Comparison of ENCODE assay signal across 9 cellular contexts in genomic region chr12:10153271-10154144, GRCh38. TPM values are rescaled to one million over a fixed set of nuclear protein-coding genes. Genes with fewer than 3 reads are reported as not detected.
DNase-seq lines count a peak whose midpoint lies in the region; ATAC-seq and TF ChIP-seq lines count a peak whose summit lies in the region.
"Had no signal": no experiment of that assay in that cellular context is flagged by ENCODE, and none has a peak within 500 bp of the region (broad histone marks: within the 10 kb centered on the region; RNA-seq: fewer than 3 reads in every experiment).

No MANE protein-coding gene starts in this region.

- H3K4me3 Mint-ChIP-seq in activated CD4-positive, alpha-beta memory T cell treated with anti-CD3 and anti-CD28 coated beads, Interleukin-2, amount 10 ng/mL, durations not matched to agents 7 days and 5 days, result peak overlapping the region; percentile 76

- intact Hi-C loops in lower lobe of right lung (cut with DNase I), result no loop called here

- H3K4me1 ChIP-seq in ectodermal cell (ENCODE audit: control insufficient read depth, insufficient read depth, low read length) (no peaks in the 10 kb centered on the region), lower lobe of right lung (peaks cover 8% of the 10 kb centered on the region)

- peaks cover 12% of the 10 kb centered on the region for H3K4me1 Mint-ChIP-seq in activated CD4-positive, alpha-beta memory T cell treated with anti-CD3 and anti-CD28 coated beads, Interleukin-2, amount 10 ng/mL, durations not matched to agents 7 days and 5 days

- DNase-seq in DMS53 (lab: John Stamatoyannopoulos, UW) (peak; percentile 94), NCI-H460 (ENCODE audit: extremely low read depth, low read depth) (peak; percentile 53), lower lobe of right lung (peak; percentile 86)
- DNase-seq in activated CD4-positive, alpha-beta memory T cell treated with anti-CD3 and anti-CD28 coated beads, Interleukin-2, amount 10 ng/mL, durations not matched to agents 7 days and 5 days, result peak; percentile 57
- peak; percentile 60 for DNase-seq in stimulated activated CD4-positive, alpha-beta T cell treated with anti-CD3 and anti-CD28 coated beads, Interleukin-4, amount 100 ng/mL, for 24 hours

- H3K36me3 ChIP-seq in ectodermal cell (ENCODE audit: control insufficient read depth, insufficient read depth, low read length) (no peaks in the 10 kb centered on the region), lower lobe of right lung (no peaks in the 10 kb centered on the region)

- no peaks in the 10 kb centered on the region for H3K9me3 Mint-ChIP-seq in activated CD4-positive, alpha-beta memory T cell treated with anti-CD3 and anti-CD28 coated beads, Interleukin-2, amount 10 ng/mL, durations not matched to agents 7 days and 5 days

- H3K36me3 Mint-ChIP-seq in activated CD4-positive, alpha-beta memory T cell treated with anti-CD3 and anti-CD28 coated beads, Interleukin-2, amount 10 ng/mL, durations not matched to agents 7 days and 5 days (ENCODE audit: low read depth), result no peaks in the 10 kb centered on the region

- H3K27me3 Mint-ChIP-seq in activated CD4-positive, alpha-beta memory T cell treated with anti-CD3 and anti-CD28 coated beads, Interleukin-2, amount 10 ng/mL, durations not matched to agents 7 days and 5 days, result peaks cover 41% of the 10 kb centered on the region

- ATAC-seq in HG02642 (IDR thresholded peaks at IDR 0.05; ENCODE audit: poor library complexity, unreplicated experiment), result peak; percentile 69
- ATAC-seq in lower lobe of right lung, result peak; percentile 87 to 96
- ATAC-seq in HG03108 (IDR thresholded peaks at IDR 0.05; ENCODE audit: unreplicated experiment), result no peak

- CTCF ChIA-PET in activated CD4-positive, alpha-beta memory T cell treated with anti-CD3 and anti-CD28 coated beads, Interleukin-2, amount 10 ng/mL, durations not matched to agents 7 days and 5 days (lab: Charles Lee), result interaction anchor here (0.5 to 2.7 kb wide), 25 partner anchors 8 to 1053 kb away, joined by 3 to 16 read pairs (median 5); partner anchors contain the start of genes GABARAPL1 and OLR1

- H3K27ac ChIP-seq in ectodermal cell (ENCODE audit: insufficient read depth, low read depth, low read length, poor library complexity, severe bottlenecking) (peak overlapping the region; percentile 19), lower lobe of right lung (peak overlapping the region; percentile 79)
- H3K27ac ChIP-seq: epithelial cell of prostate had no signal

- no peaks in the 10 kb centered on the region for H3K27me3 ChIP-seq in ectodermal cell (ENCODE audit: control insufficient read depth, insufficient read depth, low read length, poor library complexity, severe bottlenecking)
- no peaks in the 10 kb centered on the region for H3K27me3 ChIP-seq in lower lobe of right lung (ENCODE audit: low read depth)

- H3K9me3 ChIP-seq in ectodermal cell (ENCODE audit: control insufficient read depth, low read length), result no peaks in the 10 kb centered on the region
- no peaks in the 10 kb centered on the region for H3K9me3 ChIP-seq in lower lobe of right lung

- peak; percentile 71 for TF ChIP-seq CTCF in lower lobe of right lung (IDR thresholded peaks at IDR 0.05)

- WGBS in ectodermal cell, 2 experiments, result 7 to 9% methylated on average over 43 to 46 of the region's 46 CpGs

- H3K4me3 ChIP-seq in ectodermal cell (ENCODE audit: insufficient read depth, low read depth, low read length), result peak overlapping the region; percentile 51
- H3K4me3 ChIP-seq in lower lobe of right lung, result peak overlapping the region; percentile 66

- POLR2A ChIA-PET in activated CD4-positive, alpha-beta memory T cell treated with anti-CD3 and anti-CD28 coated beads, Interleukin-2, amount 10 ng/mL, durations not matched to agents 7 days and 5 days (lab: Charles Lee), result interaction anchor here (1.0 kb wide), 1 partner anchor 61 kb away, joined by 4 read pairs; no protein-coding TSS in a partner anchor

- H3K27ac Mint-ChIP-seq in activated CD4-positive, alpha-beta memory T cell treated with anti-CD3 and anti-CD28 coated beads, Interleukin-2, amount 10 ng/mL, durations not matched to agents 7 days and 5 days, result no peak overlapping the region

RNA-seq across cellular contexts. Expression of gene OLR1, which starts 18.4 kb away (rescaled TPM):
- not detected in 2 replicates for total RNA-seq in NCI-H460 (2014; rRNA removed; shearing (Covaris generic))
- not detected in 2 replicates for polyA plus RNA-seq in NCI-H460 (2014; cell fraction: nucleus; rRNA removed)
- total RNA-seq in activated CD4-positive, alpha-beta memory T cell treated with anti-CD3 and anti-CD28 coated beads, Interleukin-2, amount 10 ng/mL, durations not matched to agents 7 days and 5 days, result not detected
- not detected for polyA plus RNA-seq in ectodermal cell (2013, experiment 1 of 4)
- 0.12 TPM for polyA plus RNA-seq in ectodermal cell (2013, experiment 2 of 4)
- polyA plus RNA-seq in ectodermal cell (2013, experiment 3 of 4), result 0.48 TPM
- polyA plus RNA-seq in ectodermal cell (2013, experiment 4 of 4), result 0.20 TPM
- 172 TPM for total RNA-seq in lower lobe of right lung

RNA-seq across cellular contexts. Expression of gene CLEC7A, which starts 23.5 kb away (rescaled TPM):
- not detected in 2 replicates for total RNA-seq in NCI-H460 (2014; rRNA removed; shearing (Covaris generic))
- polyA plus RNA-seq in NCI-H460 (2014; cell fraction: nucleus; rRNA removed), result not detected in 2 replicates
- total RNA-seq in activated CD4-positive, alpha-beta memory T cell treated with anti-CD3 and anti-CD28 coated beads, Interleukin-2, amount 10 ng/mL, durations not matched to agents 7 days and 5 days, result not detected
- not detected for polyA plus RNA-seq in ectodermal cell (2013, experiment 1 of 4)
- polyA plus RNA-seq in ectodermal cell (2013, experiment 2 of 4), result not detected
- not detected for polyA plus RNA-seq in ectodermal cell (2013, experiment 3 of 4)
- not detected for polyA plus RNA-seq in ectodermal cell (2013, experiment 4 of 4)
- total RNA-seq in lower lobe of right lung, result 79.5 TPM

RNA-seq across cellular contexts. Expression of gene TMEM52B, which starts 25.3 kb away (rescaled TPM):
- total RNA-seq in NCI-H460 (2014; rRNA removed; shearing (Covaris generic)), result not detected in 2 replicates
- polyA plus RNA-seq in NCI-H460 (2014; cell fraction: nucleus; rRNA removed), result not detected in 2 replicates
- not detected for total RNA-seq in activated CD4-positive, alpha-beta memory T cell treated with anti-CD3 and anti-CD28 coated beads, Interleukin-2, amount 10 ng/mL, durations not matched to agents 7 days and 5 days
- not detected for polyA plus RNA-seq in ectodermal cell (2013, experiment 1 of 4)
- polyA plus RNA-seq in ectodermal cell (2013, experiment 2 of 4), result not detected
- polyA plus RNA-seq in ectodermal cell (2013, experiment 3 of 4), result 0.11 TPM
- polyA plus RNA-seq in ectodermal cell (2013, experiment 4 of 4), result 0.16 TPM
- 3.6 TPM for total RNA-seq in lower lobe of right lung

RNA-seq across cellular contexts. Expression of gene CLEC1A, which starts 54.7 kb away (rescaled TPM):
- not detected in 2 replicates for total RNA-seq in NCI-H460 (2014; rRNA removed; shearing (Covaris generic))
- not detected in 2 replicates for polyA plus RNA-seq in NCI-H460 (2014; cell fraction: nucleus; rRNA removed)
- total RNA-seq in activated CD4-positive, alpha-beta memory T cell treated with anti-CD3 and anti-CD28 coated beads, Interleukin-2, amount 10 ng/mL, durations not matched to agents 7 days and 5 days, result not detected
- not detected for polyA plus RNA-seq in ectodermal cell (2013, experiment 1 of 4)
- 0.18 TPM for polyA plus RNA-seq in ectodermal cell (2013, experiment 2 of 4)
- polyA plus RNA-seq in ectodermal cell (2013, experiment 3 of 4), result not detected
- 0.24 TPM for polyA plus RNA-seq in ectodermal cell (2013, experiment 4 of 4)
- total RNA-seq in lower lobe of right lung, result 9.7 TPM

RNA-seq across cellular contexts. Expression of gene GABARAPL1, which starts 59.2 kb away (rescaled TPM):
- 38.1 and 42.7 TPM in 2 replicates for total RNA-seq in NCI-H460 (2014; rRNA removed; shearing (Covaris generic))
- polyA plus RNA-seq in NCI-H460 (2014; cell fraction: nucleus; rRNA removed), result 19.5 and 37.0 TPM in 2 replicates
- total RNA-seq in activated CD4-positive, alpha-beta memory T cell treated with anti-CD3 and anti-CD28 coated beads, Interleukin-2, amount 10 ng/mL, durations not matched to agents 7 days and 5 days, result 10 to 100 TPM; 13.1 to 14.0 TPM
- polyA plus RNA-seq in ectodermal cell (2013, experiment 1 of 4), result 50.0 TPM
- polyA plus RNA-seq in ectodermal cell (2013, experiment 2 of 4), result 52.5 TPM
- polyA plus RNA-seq in ectodermal cell (2013, experiment 3 of 4), result 40.4 TPM
- 50.3 TPM for polyA plus RNA-seq in ectodermal cell (2013, experiment 4 of 4)
- 108 TPM for total RNA-seq in lower lobe of right lung

Comparison
In these comparisons a context has a peak if more than half of its experiments do, and no peak if none do; other contexts are left out.
1. RNA of gene OLR1, which starts 18.4 kb away (total RNA-seq): 172 TPM in lower lobe of right lung (single experiment); not detected in NCI-H460 and not detected in activated CD4-positive, alpha-beta memory T cell treated with anti-CD3 and anti-CD28 coated beads, Interleukin-2, amount 10 ng/mL, durations not matched to agents 7 days and 5 days; every median in the first group is over 100 times any median in the second.
2. RNA of gene CLEC7A, which starts 23.5 kb away (total RNA-seq): 79.5 TPM in lower lobe of right lung (single experiment); not detected in activated CD4-positive, alpha-beta memory T cell treated with anti-CD3 and anti-CD28 coated beads, Interleukin-2, amount 10 ng/mL, durations not matched to agents 7 days and 5 days and not detected in NCI-H460; every median in the first group is over 10 times any median in the second.
3. Peak in every context shown above with its lines, with median percentiles within 50 percentile points of each other: DNase-seq.